In genomic region chr3:175965036-175965435, GRCh38 we compare ENCODE assay signal across 19 cellular contexts.
A peak's percentile ranks its signal among the peaks of the same experiment; 100 is the strongest.
DNase-seq lines count a peak whose midpoint lies in the region; ATAC-seq, FAIRE-seq and TF ChIP-seq lines count a peak whose summit lies in the region.
"Had no signal": no experiment of that assay in that cellular context is flagged by ENCODE, and none has a peak within 500 bp of the region (broad histone marks: within the 10 kb centered on the region; RNA-seq: fewer than 3 reads in every experiment).

No MANE protein-coding gene starts in this region.

- no peaks in the 10 kb centered on the region for H3K9me2 ChIP-seq in OCI-LY7 (ENCODE audit: insufficient read depth, low read length)

- H3K27ac ChIP-seq in astrocyte (ENCODE audit: low read depth, low read length) = no peak overlapping the region
- H3K27ac ChIP-seq in endodermal cell (ENCODE audit: low read depth, low read length) = peak overlapping the region; percentile 85
- H3K27ac ChIP-seq in OCI-LY7 (ENCODE audit: low read depth, low read length, poor library complexity, severe bottlenecking) = no peak overlapping the region
- H3K27ac ChIP-seq: C4-2B had no signal

- H3K4me2 ChIP-seq in astrocyte (ENCODE audit: low read length) (no peak overlapping the region), OCI-LY7 (ENCODE audit: low read length) (no peak overlapping the region)

- H2AFZ ChIP-seq in astrocyte (ENCODE audit: low read depth, low read length) (no peak overlapping the region), OCI-LY7 (ENCODE audit: low read length) (no peak overlapping the region)

- H3K9ac ChIP-seq in astrocyte (ENCODE audit: low read length) = no peak overlapping the region
- H3K9ac ChIP-seq in endodermal cell (ENCODE audit: extremely low read depth, low read length, poor library complexity, severe bottlenecking) = no peak overlapping the region

- H3K4me3 ChIP-seq in astrocyte (ENCODE audit: insufficient read depth, low read depth, low read length) (no peak overlapping the region), endodermal cell (ENCODE audit: low read length) (no peak overlapping the region), OCI-LY7 (ENCODE audit: low read depth, low read length, poor library complexity, severe bottlenecking) (no peak overlapping the region)
- H3K4me3 ChIP-seq: HAP-1 had no signal

- peak; percentile 41 for DNase-seq in NCI-H1048 (lab: John Stamatoyannopoulos, UW)
- peak; percentile 39 for DNase-seq in astrocyte (ENCODE audit: low read depth)
- no peak for DNase-seq in endodermal cell
- no peak for DNase-seq in OCI-LY7 (ENCODE audit: low spot score)
- DNase-seq: BE2C; CD8-positive, alpha-beta T cell; COR-L47; DND-41; GF-D8 had no signal

- H3K9me3 ChIP-seq in astrocyte (ENCODE audit: insufficient read depth, low read depth, low read length) (no peaks in the 10 kb centered on the region), endodermal cell (ENCODE audit: control insufficient read depth, low read length) (peaks cover 33% of the 10 kb centered on the region), OCI-LY7 (ENCODE audit: low read length) (no peaks in the 10 kb centered on the region)
- H3K9me3 ChIP-seq: BE2C had no signal

- no peaks in the 10 kb centered on the region for H3K4me1 Mint-ChIP-seq in astrocyte (ENCODE audit: low read depth, unreplicated experiment)
- no peaks in the 10 kb centered on the region for H3K4me1 Mint-ChIP-seq in endodermal cell

- no peaks in the 10 kb centered on the region for H3K79me2 ChIP-seq in astrocyte (ENCODE audit: insufficient read depth, low read length)
- H3K79me2 ChIP-seq in OCI-LY7 (ENCODE audit: insufficient read depth, low read depth, low read length) = no peaks in the 10 kb centered on the region

- H3K9me3 Mint-ChIP-seq in astrocyte (ENCODE audit: unreplicated experiment) = peaks cover 5% of the 10 kb centered on the region
- H3K9me3 Mint-ChIP-seq in endodermal cell = peaks cover 23% of the 10 kb centered on the region

- CTCF ChIA-PET in OCI-LY7 (lab: Charles Lee; ENCODE audit: unreplicated experiment) = no interaction called here

- no peaks in the 10 kb centered on the region for H4K20me1 ChIP-seq in astrocyte (ENCODE audit: insufficient read depth, low read length)
- no peaks in the 10 kb centered on the region for H4K20me1 ChIP-seq in OCI-LY7 (ENCODE audit: insufficient read depth, low read length)

- TF ChIP-seq CTCF in astrocyte (IDR thresholded peaks at IDR 0.05; ENCODE audit: insufficient read depth, low read depth, low read length) (no peak), endodermal cell (conservative IDR thresholded peaks at IDR 0.05) (no peak), OCI-LY7 (conservative IDR thresholded peaks at IDR 0.05; ENCODE audit: low read length) (no peak)

- H3K4me1 ChIP-seq in astrocyte (ENCODE audit: insufficient read depth, low read length) = no peaks in the 10 kb centered on the region
- H3K4me1 ChIP-seq in endodermal cell (ENCODE audit: control insufficient read depth, insufficient read depth, low read length) = no peaks in the 10 kb centered on the region
- no peaks in the 10 kb centered on the region for H3K4me1 ChIP-seq in OCI-LY7 (ENCODE audit: insufficient read depth, low read length, poor library complexity, severe bottlenecking)

- H3K27me3 Mint-ChIP-seq in astrocyte (ENCODE audit: low read depth, unreplicated experiment) = no peaks in the 10 kb centered on the region
- H3K27me3 Mint-ChIP-seq in endodermal cell (ENCODE audit: insufficient read depth) = no peaks in the 10 kb centered on the region

- no TSS peak for BruUV-seq in OCI-LY7 (replicated peaks; lab: Mats Ljungman, UMichigan)

- H3K36me3 ChIP-seq in astrocyte (ENCODE audit: insufficient read depth, low read length) (no peaks in the 10 kb centered on the region), endodermal cell (ENCODE audit: control insufficient read depth, insufficient read depth, low read length) (no peaks in the 10 kb centered on the region), OCI-LY7 (ENCODE audit: insufficient read depth, low read length) (no peaks in the 10 kb centered on the region)
- H3K36me3 ChIP-seq: BE2C, HAP-1 had no signal

- POLR2A ChIA-PET in OCI-LY7 (lab: Charles Lee) = no interaction called here

- H3K4me3 Mint-ChIP-seq in astrocyte (ENCODE audit: unreplicated experiment) (no peak overlapping the region), endodermal cell (no peak overlapping the region)
- H3K4me3 Mint-ChIP-seq: CD8-positive, alpha-beta T cell had no signal

- intact Hi-C loops in OCI-LY7 (cut with micrococcal nuclease; ENCODE audit: unreplicated experiment) = no loop called here

- H3K36me3 Mint-ChIP-seq in astrocyte (ENCODE audit: low read depth, unreplicated experiment) (no peaks in the 10 kb centered on the region), endodermal cell (ENCODE audit: low read depth) (no peaks in the 10 kb centered on the region)
- H3K36me3 Mint-ChIP-seq: CD8-positive, alpha-beta T cell had no signal

- ATAC-seq in GM21360 (IDR thresholded peaks at IDR 0.05; ENCODE audit: unreplicated experiment) (no peak), HG03439 (IDR thresholded peaks at IDR 0.05; ENCODE audit: unreplicated experiment) (no peak), HG02759 (IDR thresholded peaks at IDR 0.05; ENCODE audit: unreplicated experiment) (no peak)
- ATAC-seq: CD8-positive, alpha-beta T cell; HepG2 had no signal

- H3K27ac Mint-ChIP-seq in astrocyte (ENCODE audit: unreplicated experiment) = no peak overlapping the region
- no peak overlapping the region for H3K27ac Mint-ChIP-seq in endodermal cell
- H3K27ac Mint-ChIP-seq: CD8-positive, alpha-beta T cell had no signal

- WGBS in endodermal cell (ENCODE audit: insufficient coverage in 1 of 2, insufficient read length in 1 of 2), 2 experiments = 40 to 60% methylated on average over 1 of the region's 1 CpG

- H3K27me3 ChIP-seq in astrocyte (ENCODE audit: insufficient read depth, low read length) = no peaks in the 10 kb centered on the region
- H3K27me3 ChIP-seq in endodermal cell (ENCODE audit: control insufficient read depth, insufficient read depth, low read length, poor library complexity, severe bottlenecking) = no peaks in the 10 kb centered on the region
- H3K27me3 ChIP-seq: BE2C had no signal

- no peak for FAIRE-seq in astrocyte (lab: Jason Lieb, UNC)
- FAIRE-seq: D721Med, GM19239, H1, HepG2, HTR-8/SVneo had no signal

Comparison
In these comparisons a context has a peak if more than half of its experiments do, and no peak if none do; other contexts are left out.
1. DNase-seq: peak in NCI-H1048 (single experiment) and astrocyte (single experiment); none in endodermal cell (single experiment) and OCI-LY7 (single experiment).